24 cellular contexts compared by ENCODE assay signal in the genomic region with DNA sequence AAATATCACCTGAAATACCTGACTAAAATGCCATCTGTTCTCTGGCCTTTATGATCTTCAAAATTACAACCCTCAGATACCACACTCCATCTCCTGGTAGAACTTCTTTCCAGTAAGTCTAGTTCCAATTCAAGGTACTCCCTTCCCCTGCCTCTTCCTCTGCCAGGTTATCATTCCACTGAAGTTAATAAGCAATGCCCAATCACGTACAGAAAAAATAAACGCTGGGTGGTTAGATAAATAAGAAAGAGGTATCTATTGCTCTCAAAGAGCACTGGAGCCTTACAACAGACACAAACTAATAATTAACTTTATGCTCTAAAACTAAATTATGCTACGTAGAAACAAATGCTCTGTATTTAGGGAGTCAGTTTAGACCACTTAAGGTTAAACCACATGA.
"Had no signal": no experiment of that assay in that cellular context is flagged by ENCODE, and none has a peak within 500 bp of the region (broad histone marks: within the 10 kb centered on the region; RNA-seq: fewer than 3 reads in every experiment).

No MANE protein-coding gene starts in this region.

- H3K4me1 Mint-ChIP-seq: activated naive CD8-positive, alpha-beta T cell treated with anti-CD3 and anti-CD28 coated beads for 36 hours; immature natural killer cell; naive B cell; neural crest cell had no signal

- H3K27ac Mint-ChIP-seq: activated CD4-positive, alpha-beta T cell treated with anti-CD3 and anti-CD28 coated beads, Interleukin-2, amount 10 ng/mL, durations not matched to agents 7 days and 5 days; activated CD8-positive, alpha-beta T cell treated with anti-CD3 and anti-CD28 coated beads, Interleukin-2, amount 10 ng/mL, durations not matched to agents 7 days and 5 days; activated naive CD8-positive, alpha-beta T cell treated with anti-CD3 and anti-CD28 coated beads for 36 hours; activated T-helper 2 cell treated with anti-CD3 and anti-CD28 coated beads, Interferon-gamma antibody, Interleukin-2, Interleukin-4, amounts not matched to agents 10 μg/mL and 5 μg/mL and 100 μg/mL, durations not matched to agents 14 hours and 24 hours and 36 hours; endodermal cell; immature natural killer cell; stimulated activated naive B cell treated with anti-CD40 and anti-IgM and Interleukin-4, amounts not matched to agents 10 μg/mL and 1 μg/mL and 100 μg/mL, for 72 hours; T-helper 2 cell treated with Interferon-gamma antibody and Interleukin-4, amounts not matched to agents 5 μg/mL and 100 μg/mL, for 36 hours had no signal

- H3K27me3 Mint-ChIP-seq: activated CD4-positive, alpha-beta T cell treated with anti-CD3 and anti-CD28 coated beads, Interleukin-2, amount 10 ng/mL, durations not matched to agents 7 days and 5 days; activated naive CD8-positive, alpha-beta T cell treated with anti-CD3 and anti-CD28 coated beads for 36 hours; naive B cell; stimulated activated naive B cell treated with anti-CD40 and anti-IgM and Interleukin-4, amounts not matched to agents 10 μg/mL and 1 μg/mL and 100 μg/mL, for 72 hours had no signal

- ATAC-seq: activated CD8-positive, alpha-beta T cell treated with anti-CD3 and anti-CD28 coated beads, Interleukin-2, amount 10 ng/mL, durations not matched to agents 7 days and 5 days had no signal

- DNase-seq: activated CD4-positive, alpha-beta T cell treated with anti-CD3 and anti-CD28 coated beads, Interleukin-2, amount 10 ng/mL, durations not matched to agents 7 days and 5 days; activated CD4-positive, CD25-positive, alpha-beta regulatory T cell treated with anti-CD3 and anti-CD28 coated beads, Interleukin-2, amount 50 U/mL, for 72 hours; activated CD8-positive, alpha-beta T cell treated with anti-CD3 and anti-CD28 coated beads, Interleukin-2, amount 10 ng/mL, durations not matched to agents 7 days and 5 days; activated naive CD4-positive, alpha-beta T cell treated with Interleukin-2 at 50 U/mL for 16 hours; activated naive CD8-positive, alpha-beta T cell treated with anti-CD3 and anti-CD28 coated beads for 36 hours; activated T-cell treated with anti-CD3 and anti-CD28 coated beads, Interleukin-2, amount 50 U/mL, for 1 hour; endodermal cell; foreskin fibroblast; immature natural killer cell; mesendoderm; naive B cell; occipital lobe; retina; sigmoid colon; stimulated activated CD4-positive, alpha-beta T cell treated with anti-CD3 and anti-CD28 coated beads, Interleukin-2, amount 100 ng/mL, for 48 hours; stimulated activated CD8-positive, alpha-beta memory T cell treated with anti-CD3 and anti-CD28 coated beads, Interleukin-4, amount 100 ng/mL, for 48 hours; stimulated activated naive B cell treated with anti-CD40 and anti-IgM and Interleukin-4, amounts not matched to agents 10 μg/mL and 1 μg/mL and 100 μg/mL, for 72 hours had no signal

- H3K36me3 Mint-ChIP-seq: activated naive CD8-positive, alpha-beta T cell treated with anti-CD3 and anti-CD28 coated beads for 36 hours had no signal

- H3K27ac ChIP-seq: breast epithelium, coronary artery, sigmoid colon, vagina, VCaP had no signal

- H3K4me1 ChIP-seq: breast epithelium, sigmoid colon, vagina had no signal

- H3K4me3 Mint-ChIP-seq: activated CD4-positive, alpha-beta T cell treated with anti-CD3 and anti-CD28 coated beads, Interleukin-2, amount 10 ng/mL, durations not matched to agents 7 days and 5 days; activated CD8-positive, alpha-beta T cell treated with anti-CD3 and anti-CD28 coated beads, Interleukin-2, amount 10 ng/mL, durations not matched to agents 7 days and 5 days; activated naive CD8-positive, alpha-beta T cell treated with anti-CD3 and anti-CD28 coated beads for 36 hours; endodermal cell; immature natural killer cell; naive B cell; neural crest cell; stimulated activated naive B cell treated with anti-CD40 and anti-IgM and Interleukin-4, amounts not matched to agents 10 μg/mL and 1 μg/mL and 100 μg/mL, for 72 hours; T-helper 2 cell treated with Interferon-gamma antibody and Interleukin-4, amounts not matched to agents 5 μg/mL and 100 μg/mL, for 36 hours had no signal

- H3K9me3 ChIP-seq: breast epithelium, sigmoid colon, vagina had no signal

- H3K4me3 ChIP-seq: breast epithelium, coronary artery, sigmoid colon, vagina had no signal

- H3K9me3 Mint-ChIP-seq: activated CD4-positive, alpha-beta T cell treated with anti-CD3 and anti-CD28 coated beads, Interleukin-2, amount 10 ng/mL, durations not matched to agents 7 days and 5 days; activated naive CD8-positive, alpha-beta T cell treated with anti-CD3 and anti-CD28 coated beads for 36 hours; activated T-helper 2 cell treated with anti-CD3 and anti-CD28 coated beads, Interferon-gamma antibody, Interleukin-2, Interleukin-4, amounts not matched to agents 10 μg/mL and 5 μg/mL and 100 μg/mL, durations not matched to agents 14 hours and 24 hours and 36 hours; endodermal cell; immature natural killer cell; naive B cell; neural crest cell; stimulated activated naive B cell treated with anti-CD40 and anti-IgM and Interleukin-4, amounts not matched to agents 10 μg/mL and 1 μg/mL and 100 μg/mL, for 72 hours; T-helper 2 cell treated with Interferon-gamma antibody and Interleukin-4, amounts not matched to agents 5 μg/mL and 100 μg/mL, for 36 hours had no signal
